ENCODE assay signal across 28 cellular contexts in genomic region chr7:95213148-95213547, GRCh38.
DNase-seq lines count a peak whose midpoint lies in the region; ATAC-seq and TF ChIP-seq lines count a peak whose summit lies in the region.
"Had no signal": no experiment of that assay in that cellular context is flagged by ENCODE, and none has a peak within 500 bp of the region (broad histone marks: within the 10 kb centered on the region; RNA-seq: fewer than 3 reads in every experiment).

No MANE protein-coding gene starts in this region.

- intact Hi-C loops in Right ventricle myocardium inferior (cut with DNase I) (no loop called here), heart left ventricle (cut with DNase I) (no loop called here), aorta (cut with DNase I) (no loop called here)

- H3K36me3 ChIP-seq in heart left ventricle (no peaks in the 10 kb centered on the region), osteoblast (ENCODE audit: insufficient read depth, low read length) (no peaks in the 10 kb centered on the region), aorta (ENCODE audit: control insufficient read depth in 1 of 2, insufficient read depth in 2 of 2, low read length in 1 of 2) (no peaks in the 10 kb centered on the region), MG63 (no peaks in the 10 kb centered on the region)
- H3K36me3 ChIP-seq: neural progenitor cell, transverse colon had no signal

- H3K4me3 ChIP-seq in heart left ventricle (no peak overlapping the region), coronary artery (peak overlapping the region; percentile 25), osteoblast (ENCODE audit: insufficient read depth, low read length) (no peak overlapping the region), aorta (ENCODE audit: low read length in 2 of 2) (no peak overlapping the region), MG63 (no peak overlapping the region)
- H3K4me3 ChIP-seq: neural progenitor cell, transverse colon had no signal

- peaks cover 0 to 13% (median 0%) of the 10 kb centered on the region in 12 donors for H3K4me1 ChIP-seq in heart left ventricle
- peaks cover 14% of the 10 kb centered on the region for H3K4me1 ChIP-seq in osteoblast (ENCODE audit: insufficient read depth, low read length)
- peaks cover 0 to 4% of the 10 kb centered on the region in 2 donors for H3K4me1 ChIP-seq in aorta (ENCODE audit: control insufficient read depth in 1 of 2, insufficient read depth in 2 of 2, low read length in 2 of 2)
- H3K4me1 ChIP-seq: neural progenitor cell, parathyroid adenoma, transverse colon had no signal

- TF ChIP-seq POLR2A in heart left ventricle (IDR thresholded peaks at IDR 0.05): no peak

- ATAC-seq in Right ventricle myocardium inferior (peak; percentile 52), heart left ventricle (no peak), aorta (ENCODE audit: low FRiP score) (peak; percentile 80)
- ATAC-seq: left lobe of liver; Panc1; stimulated activated naive CD8-positive, alpha-beta T cell treated with anti-CD3 and anti-CD28 coated beads, Interleukin-15, amount 100 ng/mL, for 72 hours had no signal

- H3K79me2 ChIP-seq in osteoblast (ENCODE audit: insufficient read depth, low read length): no peaks in the 10 kb centered on the region
- H3K79me2 ChIP-seq: parathyroid adenoma had no signal

- TF ChIP-seq CTCF in heart left ventricle (IDR thresholded peaks at IDR 0.05) (no peak), coronary artery (IDR thresholded peaks at IDR 0.05) (no peak), osteoblast (IDR thresholded peaks at IDR 0.05; ENCODE audit: extremely low read depth, low read depth, low read length) (no peak)

- peak overlapping the region in 2 of 12 donors; percentile 32 to 34 for H3K27ac ChIP-seq in heart left ventricle
- H3K27ac ChIP-seq in coronary artery: peak overlapping the region in 1 of 2 donors; percentile 71
- H3K27ac ChIP-seq in osteoblast (ENCODE audit: low read depth, low read length): peak overlapping the region; percentile 80
- peak overlapping the region; percentile 57 for H3K27ac ChIP-seq in aorta (ENCODE audit: low read depth in 1 of 2, low read length in 2 of 2)
- H3K27ac ChIP-seq: 22Rv1, parathyroid adenoma, transverse colon, VCaP had no signal

- H2AFZ ChIP-seq in osteoblast (ENCODE audit: low read length): no peak overlapping the region
- H2AFZ ChIP-seq: neural progenitor cell, parathyroid adenoma had no signal

- DNase-seq in Right ventricle myocardium inferior (ENCODE audit: missing footprints) (no peak), heart left ventricle (no peak), coronary artery (ENCODE audit: low spot score) (no peak), osteoblast (ENCODE audit: insufficient read length, low spot score, missing footprints) (no peak), aorta (no peak), MG63 (no peak)
- no peak for DNase-seq in activated effector memory CD4-positive, alpha-beta T cell treated with Interleukin-2 at 50 U/mL for 16 hours
- DNase-seq in activated CD4-positive, alpha-beta T cell treated with anti-CD3 and anti-CD28 coated beads, Interleukin-2, amount 50 U/mL, for 1 hour: no peak
- DNase-seq: activated CD4-positive, alpha-beta T cell treated with anti-CD3 and anti-CD28 coated beads for 4 hours; activated T-cell treated with anti-CD3 and anti-CD28 coated beads for 4 hours; Calu3; DND-41; KG1; mesendoderm; NCI-H1417 treated with DMSO at 0.1 percent for 48 hours; NCI-H2081; NCI-H226; NCI-H748 treated with DMSO at 0.1 percent for 48 hours; SIG-M5; stimulated activated CD4-positive, alpha-beta T cell treated with anti-CD3 and anti-CD28 coated beads, Interleukin-2, amount 100 ng/mL, for 48 hours; stimulated activated naive CD8-positive, alpha-beta T cell treated with anti-CD3 and anti-CD28 coated beads, Interleukin-15, amount 100 ng/mL, for 72 hours; transverse colon had no signal

- H3K9me3 ChIP-seq in heart left ventricle (peaks cover 0 to 16% (median 0%) of the 10 kb centered on the region in 12 donors), osteoblast (ENCODE audit: low read depth, low read length) (no peaks in the 10 kb centered on the region), aorta (ENCODE audit: control insufficient read depth, low read length) (no peaks in the 10 kb centered on the region), MG63 (no peaks in the 10 kb centered on the region)
- H3K9me3 ChIP-seq: transverse colon had no signal

- H3K27me3 ChIP-seq in heart left ventricle (no peaks in the 10 kb centered on the region), osteoblast (ENCODE audit: insufficient read depth, low read length) (peaks cover 3% of the 10 kb centered on the region), aorta (ENCODE audit: control insufficient read depth in 1 of 2, insufficient read depth in 2 of 2, low read length in 1 of 2) (no peaks in the 10 kb centered on the region), MG63 (no peaks in the 10 kb centered on the region)
- H3K27me3 ChIP-seq: neural progenitor cell, transverse colon had no signal

- H4K20me1 ChIP-seq in osteoblast (ENCODE audit: insufficient read depth, low read length): no peaks in the 10 kb centered on the region

- peak overlapping the region; percentile 83 for H3K4me2 ChIP-seq in osteoblast (ENCODE audit: insufficient read depth, low read length)
- H3K4me2 ChIP-seq: neural progenitor cell had no signal

- 76 to 83% (median 79%) methylated on average over 2 of the region's 2 CpGs for WGBS in heart left ventricle, 4 donors
- WGBS in aorta, 2 donors: 40 to 46% methylated on average over 2 of the region's 2 CpGs

Comparison
In these comparisons a context has a peak if more than half of its experiments do, and no peak if none do; other contexts are left out.
1. ATAC-seq: peak in Right ventricle myocardium inferior (single experiment) and aorta (single experiment); none in heart left ventricle (0 of 4).